16 cellular contexts compared by ENCODE assay signal in the genomic region with DNA sequence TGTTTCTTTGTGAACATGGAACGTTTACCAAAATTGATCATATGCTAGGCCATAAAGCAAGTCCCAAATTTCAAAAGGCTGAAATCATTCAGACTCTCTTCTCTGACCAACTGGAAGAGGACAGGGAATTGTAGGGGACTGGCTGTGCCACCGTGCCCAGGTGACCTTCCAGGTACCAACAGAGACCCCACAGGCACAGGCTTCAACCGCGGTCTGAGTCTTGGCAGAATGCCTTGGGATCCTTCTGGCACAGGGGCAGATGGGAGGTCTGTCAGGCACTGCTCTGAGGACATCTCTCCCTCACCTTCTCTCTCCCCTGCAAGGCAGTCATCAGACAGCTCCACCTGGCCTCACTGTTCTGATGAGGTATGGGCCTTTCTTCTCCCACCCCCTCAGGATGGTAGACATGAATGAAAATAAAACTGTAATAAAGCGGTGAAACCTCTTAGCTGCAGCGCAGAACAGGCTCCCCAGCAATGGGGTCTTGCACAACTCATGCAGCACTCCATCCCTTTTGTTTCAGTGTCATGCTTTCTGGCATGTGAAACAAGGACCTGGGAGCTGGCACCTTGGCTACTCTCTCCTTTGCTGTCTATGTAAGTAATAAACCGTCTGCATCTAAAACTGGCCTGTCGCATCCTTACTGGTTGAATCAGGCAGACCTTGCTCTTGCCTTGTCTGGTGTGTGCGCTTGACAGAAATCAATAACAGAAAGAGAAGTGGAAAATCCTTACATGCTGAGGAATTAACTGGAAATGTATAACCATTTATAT.
DNase-seq lines count a peak whose midpoint lies in the region; ATAC-seq lines count a peak whose summit lies in the region.
"Had no signal": no experiment of that assay in that cellular context is flagged by ENCODE, and none has a peak within 500 bp of the region (broad histone marks: within the 10 kb centered on the region; RNA-seq: fewer than 3 reads in every experiment).

No MANE protein-coding gene starts in this region.

- peaks cover 15% of the 10 kb centered on the region for H3K27me3 Mint-ChIP-seq in activated naive CD8-positive, alpha-beta T cell treated with anti-CD3 and anti-CD28 coated beads, Interleukin-2, amount 50 U/mL, for 24 hours
- H3K27me3 Mint-ChIP-seq in activated naive CD8-positive, alpha-beta T cell treated with anti-CD3 and anti-CD28 coated beads for 36 hours, result peaks cover 19% of the 10 kb centered on the region

- peak overlapping the region; percentile 42 for H3K4me3 ChIP-seq in trophoblast cell (ENCODE audit: low read depth, low read length)
- H3K4me3 ChIP-seq: GM23338, HAP-1 had no signal

- H2BK12ac ChIP-seq in trophoblast cell (ENCODE audit: low read length), result no peak overlapping the region

- no peak overlapping the region for H3K23ac ChIP-seq in trophoblast cell (ENCODE audit: low read length)

- no peak overlapping the region for H3K4ac ChIP-seq in trophoblast cell (ENCODE audit: low read depth, low read length)

- H2AFZ ChIP-seq in trophoblast cell (ENCODE audit: insufficient read depth, low read length, poor library complexity), result no peak overlapping the region
- H2AFZ ChIP-seq: GM23338 had no signal

- no CpG with 5 or more reads among the region's 9 CpGs for WGBS in trophoblast cell (ENCODE audit: extremely low coverage, insufficient coverage, insufficient read length)

- H3K4me1 ChIP-seq in trophoblast cell (ENCODE audit: control insufficient read depth in 1 of 2, insufficient read depth in 2 of 2, low read length in 2 of 2), result no peaks in the 10 kb centered on the region
- H3K4me1 ChIP-seq: HAP-1 had no signal

- H2BK120ac ChIP-seq in trophoblast cell (ENCODE audit: insufficient read depth, low read length, poor library complexity), result no peak overlapping the region

- no peak overlapping the region for H2BK5ac ChIP-seq in trophoblast cell (ENCODE audit: low read depth, low read length, poor library complexity)

- H4K12ac ChIP-seq in trophoblast cell (ENCODE audit: low read depth, low read length), result no peak overlapping the region

- H3K4me3 Mint-ChIP-seq in activated naive CD8-positive, alpha-beta T cell treated with anti-CD3 and anti-CD28 coated beads, Interleukin-2, amount 50 U/mL, for 24 hours, result no peak overlapping the region
- H3K4me3 Mint-ChIP-seq in activated naive CD8-positive, alpha-beta T cell treated with anti-CD3 and anti-CD28 coated beads for 36 hours, result no peak overlapping the region
- H3K4me3 Mint-ChIP-seq: CD4-positive, alpha-beta memory T cell; GM23338; HFFc6 had no signal

- no peak overlapping the region for H3K9ac ChIP-seq in trophoblast cell (ENCODE audit: low read length)

- no peaks in the 10 kb centered on the region for H3K9me3 ChIP-seq in trophoblast cell (ENCODE audit: insufficient read depth, low read depth, low read length)
- H3K9me3 ChIP-seq: HAP-1 had no signal

- no peak overlapping the region for H3K27ac ChIP-seq in trophoblast cell (ENCODE audit: low read depth, low read length)

- H3K14ac ChIP-seq in trophoblast cell (ENCODE audit: low read length), result no peak overlapping the region

- no peak overlapping the region for H2AK5ac ChIP-seq in trophoblast cell (ENCODE audit: low read length)

- H3K79me1 ChIP-seq in trophoblast cell (ENCODE audit: low read length), result no peaks in the 10 kb centered on the region

- no peaks in the 10 kb centered on the region for H3K79me2 ChIP-seq in trophoblast cell (ENCODE audit: control insufficient read depth, insufficient read depth, low read length, poor library complexity)

- peak; percentile 10 for ATAC-seq in activated naive CD8-positive, alpha-beta T cell treated with anti-CD3 and anti-CD28 coated beads, Interleukin-2, amount 50 U/mL, for 24 hours
- ATAC-seq in HG03354 (IDR thresholded peaks at IDR 0.05; ENCODE audit: poor library complexity, severe bottlenecking, unreplicated experiment) (no peak), HG03439 (IDR thresholded peaks at IDR 0.05; ENCODE audit: unreplicated experiment) (no peak), HG03457 (IDR thresholded peaks at IDR 0.05; ENCODE audit: unreplicated experiment) (no peak)
- ATAC-seq: GM23338 had no signal

- no peaks in the 10 kb centered on the region for H3K9me3 Mint-ChIP-seq in activated naive CD8-positive, alpha-beta T cell treated with anti-CD3 and anti-CD28 coated beads, Interleukin-2, amount 50 U/mL, for 24 hours
- no peaks in the 10 kb centered on the region for H3K9me3 Mint-ChIP-seq in activated naive CD8-positive, alpha-beta T cell treated with anti-CD3 and anti-CD28 coated beads for 36 hours
- H3K9me3 Mint-ChIP-seq: HFFc6 had no signal

- no peak overlapping the region for H4K8ac ChIP-seq in trophoblast cell (ENCODE audit: low read depth, low read length)

- H3K4me1 Mint-ChIP-seq in activated naive CD8-positive, alpha-beta T cell treated with anti-CD3 and anti-CD28 coated beads, Interleukin-2, amount 50 U/mL, for 24 hours, result no peaks in the 10 kb centered on the region
- H3K4me1 Mint-ChIP-seq in activated naive CD8-positive, alpha-beta T cell treated with anti-CD3 and anti-CD28 coated beads for 36 hours, result no peaks in the 10 kb centered on the region
- H3K4me1 Mint-ChIP-seq: CD4-positive, alpha-beta memory T cell; GM23338 had no signal

- no peaks in the 10 kb centered on the region for H3K36me3 Mint-ChIP-seq in activated naive CD8-positive, alpha-beta T cell treated with anti-CD3 and anti-CD28 coated beads, Interleukin-2, amount 50 U/mL, for 24 hours (ENCODE audit: low read depth)
- no peaks in the 10 kb centered on the region for H3K36me3 Mint-ChIP-seq in activated naive CD8-positive, alpha-beta T cell treated with anti-CD3 and anti-CD28 coated beads for 36 hours
- H3K36me3 Mint-ChIP-seq: CD4-positive, alpha-beta memory T cell had no signal

- no peaks in the 10 kb centered on the region for H3K27me3 ChIP-seq in trophoblast cell (ENCODE audit: insufficient read depth, low read length)

- DNase-seq in activated naive CD8-positive, alpha-beta T cell treated with anti-CD3 and anti-CD28 coated beads, Interleukin-2, amount 50 U/mL, for 24 hours, result no peak
- DNase-seq in activated naive CD8-positive, alpha-beta T cell treated with anti-CD3 and anti-CD28 coated beads for 36 hours, result no peak
- DNase-seq in cerebellar cortex (ENCODE audit: low spot score), result peak; percentile 69
- DNase-seq in trophoblast cell, result no peak
- DNase-seq: Calu3; CD4-positive, alpha-beta memory T cell; COR-L47; DMS79; EL; GF-D8; HFFc6 had no signal

- H3K36me3 ChIP-seq in trophoblast cell (ENCODE audit: control insufficient read depth in 1 of 2, insufficient read depth in 2 of 2, low read length in 2 of 2), result no peaks in the 10 kb centered on the region
- H3K36me3 ChIP-seq: HAP-1 had no signal

- no peak overlapping the region for H3K4me2 ChIP-seq in trophoblast cell (ENCODE audit: low read length)
- H3K4me2 ChIP-seq: GM23338 had no signal

- no peak overlapping the region for H4K91ac ChIP-seq in trophoblast cell (ENCODE audit: low read depth, low read length)

- no peak overlapping the region for H3K27ac Mint-ChIP-seq in activated naive CD8-positive, alpha-beta T cell treated with anti-CD3 and anti-CD28 coated beads, Interleukin-2, amount 50 U/mL, for 24 hours
- no peak overlapping the region for H3K27ac Mint-ChIP-seq in activated naive CD8-positive, alpha-beta T cell treated with anti-CD3 and anti-CD28 coated beads for 36 hours
- H3K27ac Mint-ChIP-seq: CD4-positive, alpha-beta memory T cell; GM23338; HFFc6 had no signal

- no peak overlapping the region for H3K18ac ChIP-seq in trophoblast cell (ENCODE audit: low read length)
